Comparison of ENCODE assay signal across 8 cellular contexts in the genomic region with DNA sequence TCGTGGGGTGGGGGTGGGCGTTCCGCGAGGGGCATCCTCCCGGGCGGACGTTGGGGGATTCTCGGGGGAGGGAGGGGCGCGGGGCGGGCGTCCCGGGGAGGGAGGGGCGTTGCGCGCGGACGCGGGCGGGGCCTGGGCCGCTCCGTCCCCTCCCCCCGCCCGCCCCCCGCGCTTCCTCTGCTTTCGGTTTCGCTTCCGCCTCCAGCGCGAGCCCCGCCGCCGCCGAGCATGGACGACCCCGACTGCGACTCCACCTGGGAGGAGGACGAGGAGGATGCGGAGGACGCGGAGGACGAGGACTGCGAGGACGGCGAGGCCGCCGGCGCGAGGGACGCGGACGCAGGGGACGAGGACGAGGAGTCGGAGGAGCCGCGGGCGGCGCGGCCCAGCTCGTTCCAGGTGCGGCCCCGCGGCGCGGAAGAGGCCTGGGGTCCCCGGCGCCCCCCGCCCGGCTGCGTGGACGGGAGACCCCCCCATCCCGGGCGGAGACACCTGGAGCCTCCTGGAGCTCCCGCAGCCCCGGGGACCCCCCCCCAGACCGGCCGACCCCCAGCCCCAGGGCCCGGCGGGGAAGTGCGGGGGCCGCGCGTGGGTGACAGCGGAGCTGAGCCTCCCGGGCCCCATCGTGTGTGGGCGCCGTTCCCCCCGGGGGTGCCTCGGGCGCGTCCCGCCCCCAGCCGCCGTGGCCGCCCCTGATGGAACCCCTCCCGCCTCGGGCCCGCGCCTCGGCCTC. TPM values are rescaled to one million over a fixed set of nuclear protein-coding genes. Genes with fewer than 3 reads are reported as not detected.
A peak's percentile ranks its signal among the peaks of the same experiment; 100 is the strongest.
DNase-seq lines count a peak whose midpoint lies in the region; ATAC-seq and TF ChIP-seq lines count a peak whose summit lies in the region.

A gene with protein sequence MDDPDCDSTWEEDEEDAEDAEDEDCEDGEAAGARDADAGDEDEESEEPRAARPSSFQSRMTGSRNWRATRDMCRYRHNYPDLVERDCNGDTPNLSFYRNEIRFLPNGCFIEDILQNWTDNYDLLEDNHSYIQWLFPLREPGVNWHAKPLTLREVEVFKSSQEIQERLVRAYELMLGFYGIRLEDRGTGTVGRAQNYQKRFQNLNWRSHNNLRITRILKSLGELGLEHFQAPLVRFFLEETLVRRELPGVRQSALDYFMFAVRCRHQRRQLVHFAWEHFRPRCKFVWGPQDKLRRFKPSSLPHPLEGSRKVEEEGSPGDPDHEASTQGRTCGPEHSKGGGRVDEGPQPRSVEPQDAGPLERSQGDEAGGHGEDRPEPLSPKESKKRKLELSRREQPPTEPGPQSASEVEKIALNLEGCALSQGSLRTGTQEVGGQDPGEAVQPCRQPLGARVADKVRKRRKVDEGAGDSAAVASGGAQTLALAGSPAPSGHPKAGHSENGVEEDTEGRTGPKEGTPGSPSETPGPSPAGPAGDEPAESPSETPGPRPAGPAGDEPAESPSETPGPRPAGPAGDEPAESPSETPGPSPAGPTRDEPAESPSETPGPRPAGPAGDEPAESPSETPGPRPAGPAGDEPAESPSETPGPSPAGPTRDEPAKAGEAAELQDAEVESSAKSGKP (plus strand): TSS at position 204 of the 733 bp plus-strand sequence. CDS start 25 bp downstream, at position 229.

- H3K9me3 ChIP-seq in muscle layer of colon (ENCODE audit: low read length): no peaks in the 10 kb centered on the region

- H3K27ac ChIP-seq in GM23338 (ENCODE audit: low read depth): no peak within 1 kb of the TSS
- peak within 1 kb of the TSS; percentile 83 for H3K27ac ChIP-seq in muscle layer of colon (ENCODE audit: low read depth, low read length)

- no peaks in the 10 kb centered on the region for H3K9me2 ChIP-seq in GM23338 (ENCODE audit: insufficient read depth)

- no peak for TF ChIP-seq POLR2A in erythroblast (IDR thresholded peaks at IDR 0.05; ENCODE audit: low read length)

- H3K4me1 Mint-ChIP-seq in GM23338: peaks cover 9% of the 10 kb centered on the region; the same call in 1 of the 3 replicates
- peaks cover 40% of the 10 kb centered on the region for H3K4me1 Mint-ChIP-seq in stimulated activated memory B cell treated with anti-CD40 and anti-IgM and Interleukin-4, amounts not matched to agents 10 μg/mL and 1 μg/mL and 100 μg/mL, for 72 hours

- H3K4me2 ChIP-seq in GM23338: peak within 1 kb of the TSS; percentile 88

- peak within 1 kb of the TSS; percentile 90 for H2AFZ ChIP-seq in GM23338

- DNase-seq in COR-L47 (lab: John Stamatoyannopoulos, UW) (peak; percentile 48), GM23338 (ENCODE audit: low spot score) (peak; percentile 71), NOMO-1 treated with dmso at 0.1 percent for 144 hours (lab: John Stamatoyannopoulos, UW; ENCODE audit: unreplicated experiment) (peak; percentile 33), erythroblast (lab: John Stamatoyannopoulos, UW) (peak; percentile 72 to 87), superior temporal gyrus (ENCODE audit: extremely low spot score) (no peak)
- DNase-seq in activated T-cell treated with anti-CD3 and anti-CD28 coated beads, Interleukin-2, amount 50 U/mL, for 1 hour: peak; percentile 77

- H3K4me3 ChIP-seq in GM23338 (peak within 1 kb of the TSS; percentile 76), muscle layer of colon (ENCODE audit: low read depth in 1 of 2, low read length in 2 of 2) (peak within 1 kb of the TSS; percentile 67 to 97)

- ATAC-seq in GM23338: peak; percentile 17
- peak; percentile 72 for ATAC-seq in stimulated activated memory B cell treated with anti-CD40 and anti-IgM and Interleukin-4, amounts not matched to agents 10 μg/mL and 1 μg/mL and 100 μg/mL, for 72 hours

- peak within 1 kb of the TSS; percentile 88 for H3K4me3 Mint-ChIP-seq in GM23338
- H3K4me3 Mint-ChIP-seq in stimulated activated memory B cell treated with anti-CD40 and anti-IgM and Interleukin-4, amounts not matched to agents 10 μg/mL and 1 μg/mL and 100 μg/mL, for 72 hours: peak within 1 kb of the TSS; percentile 88

- H3K36me3 ChIP-seq in GM23338 (ENCODE audit: insufficient read depth) (peaks cover 7% of the 10 kb centered on the region; the same call in 1 of the 2 replicates), muscle layer of colon (ENCODE audit: insufficient read depth, low read length) (peaks cover 39% of the 10 kb centered on the region)

- peaks cover 11% of the 10 kb centered on the region for H4K20me1 ChIP-seq in GM23338 (replicated peaks; ENCODE audit: insufficient read depth)

- peaks cover 36% of the 10 kb centered on the region for H3K27me3 Mint-ChIP-seq in GM23338 (ENCODE audit: insufficient read depth, low read depth, poor library complexity)
- H3K27me3 Mint-ChIP-seq in stimulated activated memory B cell treated with anti-CD40 and anti-IgM and Interleukin-4, amounts not matched to agents 10 μg/mL and 1 μg/mL and 100 μg/mL, for 72 hours: no peaks in the 10 kb centered on the region

- H3K27ac Mint-ChIP-seq in GM23338: no peak within 1 kb of the TSS
- peak within 1 kb of the TSS; percentile 93 for H3K27ac Mint-ChIP-seq in stimulated activated memory B cell treated with anti-CD40 and anti-IgM and Interleukin-4, amounts not matched to agents 10 μg/mL and 1 μg/mL and 100 μg/mL, for 72 hours

- H3K9ac ChIP-seq in muscle layer of colon (ENCODE audit: low read length): peak within 1 kb of the TSS; percentile 23

- H3K36me3 Mint-ChIP-seq in GM23338 (ENCODE audit: low read depth): peaks cover 20% of the 10 kb centered on the region
- peaks cover 30% of the 10 kb centered on the region for H3K36me3 Mint-ChIP-seq in stimulated activated memory B cell treated with anti-CD40 and anti-IgM and Interleukin-4, amounts not matched to agents 10 μg/mL and 1 μg/mL and 100 μg/mL, for 72 hours

- H3K27me3 ChIP-seq in GM23338 (ENCODE audit: insufficient read depth) (peaks cover 8% of the 10 kb centered on the region; the same call in 1 of the 2 replicates), muscle layer of colon (ENCODE audit: control insufficient read depth in 1 of 2, insufficient read depth in 2 of 2, low read length in 2 of 2) (no peaks in the 10 kb centered on the region)

- H3K79me2 ChIP-seq in GM23338 (replicated peaks; ENCODE audit: insufficient read depth): peaks cover 9% of the 10 kb centered on the region; the same call in 1 of the 2 replicates

- TF ChIP-seq CTCF in GM23338 (conservative IDR thresholded peaks at IDR 0.05; ENCODE audit: low read depth in 2 of 2): no peak

- H3K4me1 ChIP-seq in GM23338 (ENCODE audit: insufficient read depth): peaks cover 10% of the 10 kb centered on the region; the same call in 1 of the 2 replicates
- H3K4me1 ChIP-seq in muscle layer of colon (ENCODE audit: insufficient read depth, low read length): peaks cover 51% of the 10 kb centered on the region

- H3F3A ChIP-seq in GM23338 (replicated peaks; ENCODE audit: low read depth): peaks cover 12% of the 10 kb centered on the region; the same call in 1 of the 2 replicates

- H3K9me3 Mint-ChIP-seq in GM23338: no peaks in the 10 kb centered on the region
- H3K9me3 Mint-ChIP-seq in stimulated activated memory B cell treated with anti-CD40 and anti-IgM and Interleukin-4, amounts not matched to agents 10 μg/mL and 1 μg/mL and 100 μg/mL, for 72 hours: no peaks in the 10 kb centered on the region

TF ChIP-seq in GM23338, 12 proteins besides CTCF, POLR2A, EP300 and RAD21:
- TF ChIP-seq STAT1 (IDR thresholded peaks at IDR 0.05; ENCODE audit: unreplicated experiment) (no peak), EZH2phosphoT487 (IDR thresholded peaks at IDR 0.05; ENCODE audit: unreplicated experiment) (no peak), POLR2AphosphoS5 (IDR thresholded peaks at IDR 0.05; ENCODE audit: low read depth) (peak; percentile 64; the same call in 1 of the 2 replicates), EZH2 (IDR thresholded peaks at IDR 0.05; ENCODE audit: low read depth, unreplicated experiment) (no peak), CREB1 (CRISPR knock-in tag; IDR thresholded peaks at IDR 0.05; ENCODE audit: low read depth) (no peak), ZNF114 (CRISPR knock-in tag; IDR thresholded peaks at IDR 0.05) (no peak)
- TF ChIP-seq, protein P1, sequence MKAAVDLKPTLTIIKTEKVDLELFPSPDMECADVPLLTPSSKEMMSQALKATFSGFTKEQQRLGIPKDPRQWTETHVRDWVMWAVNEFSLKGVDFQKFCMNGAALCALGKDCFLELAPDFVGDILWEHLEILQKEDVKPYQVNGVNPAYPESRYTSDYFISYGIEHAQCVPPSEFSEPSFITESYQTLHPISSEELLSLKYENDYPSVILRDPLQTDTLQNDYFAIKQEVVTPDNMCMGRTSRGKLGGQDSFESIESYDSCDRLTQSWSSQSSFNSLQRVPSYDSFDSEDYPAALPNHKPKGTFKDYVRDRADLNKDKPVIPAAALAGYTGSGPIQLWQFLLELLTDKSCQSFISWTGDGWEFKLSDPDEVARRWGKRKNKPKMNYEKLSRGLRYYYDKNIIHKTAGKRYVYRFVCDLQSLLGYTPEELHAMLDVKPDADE (IDR thresholded peaks at IDR 0.05): no peak

RNA-seq across cellular contexts. Expression of the gene that starts here (rescaled TPM):
- total RNA-seq in GM23338 (2014; rRNA removed; shearing (Covaris generic)): 48.8 and 50.6 TPM in 2 replicates
- 9.6 and 12.3 TPM in 2 replicates for polyA plus RNA-seq in GM23338 (2016; fragmentation: Nextera tagmentation; extraction: Ambion mirVana)
